In genomic region chr6:38639498-38640215, GRCh38 we compare ENCODE assay signal across 8 cellular contexts. TPM values are rescaled to one million over a fixed set of nuclear protein-coding genes. Genes with fewer than 3 reads are reported as not detected.
A peak's percentile ranks its signal among the peaks of the same experiment; 100 is the strongest.
DNase-seq lines count a peak whose midpoint lies in the region; ATAC-seq and TF ChIP-seq lines count a peak whose summit lies in the region.

TSS of gene BTBD9 (minus strand) at chr6:38639929.

- H3K27ac ChIP-seq in BLaER1 treated with 17β-estradiol and CSF1 and Interleukin-3, amounts not matched to agents 10 nM and 100 nM, result peak within 1 kb of the TSS; percentile 75 to 95 (median 85)

- H3K4me1 Mint-ChIP-seq in activated CD8-positive, alpha-beta T cell treated with anti-CD3 and anti-CD28 coated beads, Interleukin-2, amount 10 ng/mL, durations not matched to agents 7 days and 5 days (ENCODE audit: low read depth), result peaks cover 39% of the 10 kb centered on the region

- peak within 1 kb of the TSS; percentile 79 to 93 (median 86) for H3K4me3 ChIP-seq in BLaER1 treated with 17β-estradiol and CSF1 and Interleukin-3, amounts not matched to agents 10 nM and 100 nM

- peak within 1 kb of the TSS; percentile 88 for H3K4me3 Mint-ChIP-seq in activated CD8-positive, alpha-beta T cell treated with anti-CD3 and anti-CD28 coated beads, Interleukin-2, amount 10 ng/mL, durations not matched to agents 7 days and 5 days

- no peaks in the 10 kb centered on the region for H3K27me3 ChIP-seq in BLaER1 treated with 17β-estradiol and CSF1 and Interleukin-3, amounts not matched to agents 10 nM and 100 nM

- H3K4me2 ChIP-seq in BLaER1 treated with 17β-estradiol and CSF1 and Interleukin-3, amounts not matched to agents 10 nM and 100 nM, result peak within 1 kb of the TSS; percentile 81 to 94 (median 88)

- peak within 1 kb of the TSS; percentile 93 for H3K27ac Mint-ChIP-seq in activated CD8-positive, alpha-beta T cell treated with anti-CD3 and anti-CD28 coated beads, Interleukin-2, amount 10 ng/mL, durations not matched to agents 7 days and 5 days

- peak; percentile 58 for TF ChIP-seq POLR2A in GM19193 (IDR thresholded peaks at IDR 0.05; ENCODE audit: extremely low read depth, insufficient read depth, insufficient read length)

- CTCF ChIA-PET in activated CD8-positive, alpha-beta T cell treated with anti-CD3 and anti-CD28 coated beads, Interleukin-2, amount 10 ng/mL, durations not matched to agents 7 days and 5 days (lab: Charles Lee), result interaction anchor here (0.9 to 1.1 kb wide), 2 partner anchors 14 to 69 kb away, joined by 3 to 6 read pairs; no protein-coding TSS in a partner anchor

- POLR2A ChIA-PET in activated CD8-positive, alpha-beta T cell treated with anti-CD3 and anti-CD28 coated beads, Interleukin-2, amount 10 ng/mL, durations not matched to agents 7 days and 5 days (lab: Charles Lee), result interaction anchor here (1.0 to 1.9 kb wide), 2 partner anchors 67 to 74 kb away, joined by 4 read pairs; no protein-coding TSS in a partner anchor

- peak; percentile 85 for DNase-seq in NCI-H774 (lab: John Stamatoyannopoulos, UW)
- DNase-seq in activated CD8-positive, alpha-beta T cell treated with anti-CD3 and anti-CD28 coated beads, Interleukin-2, amount 10 ng/mL, durations not matched to agents 7 days and 5 days, result peak; percentile 83
- peak; percentile 64 for DNase-seq in effector CD8-positive, alpha-beta T cell (lab: John Stamatoyannopoulos, UW)
- peak; percentile 80 for DNase-seq in medulla oblongata (ENCODE audit: extremely low spot score)
- DNase-seq in stimulated activated CD8-positive, alpha-beta memory T cell treated with anti-CD3 and anti-CD28 coated beads, Interleukin-12 subunit alpha, Interleukin-12 subunit beta, amount 100 ng/mL, for 1 hour (ENCODE audit: low read depth), result peak; percentile 64

- H3K9ac ChIP-seq in BLaER1 treated with 17β-estradiol and CSF1 and Interleukin-3, amounts not matched to agents 10 nM and 100 nM, result peak within 1 kb of the TSS; percentile 78 to 90 (median 86)

- no peaks in the 10 kb centered on the region for H3K27me3 Mint-ChIP-seq in activated CD8-positive, alpha-beta T cell treated with anti-CD3 and anti-CD28 coated beads, Interleukin-2, amount 10 ng/mL, durations not matched to agents 7 days and 5 days (ENCODE audit: low read depth)

- peak; percentile 87 for ATAC-seq in HG03432 (IDR thresholded peaks at IDR 0.05; ENCODE audit: unreplicated experiment)
- peak; percentile 87 for ATAC-seq in activated CD8-positive, alpha-beta T cell treated with anti-CD3 and anti-CD28 coated beads, Interleukin-2, amount 10 ng/mL, durations not matched to agents 7 days and 5 days

- H3K36me3 ChIP-seq in BLaER1 treated with 17β-estradiol and CSF1 and Interleukin-3, amounts not matched to agents 10 nM and 100 nM, result no peaks in the 10 kb centered on the region

- no peaks in the 10 kb centered on the region for H3K9me3 ChIP-seq in BLaER1 treated with 17β-estradiol and CSF1 and Interleukin-3, amounts not matched to agents 10 nM and 100 nM (replicated peaks in 1 of 11)

- H3K36me3 Mint-ChIP-seq in activated CD8-positive, alpha-beta T cell treated with anti-CD3 and anti-CD28 coated beads, Interleukin-2, amount 10 ng/mL, durations not matched to agents 7 days and 5 days (ENCODE audit: low read depth), result peaks cover 2% of the 10 kb centered on the region

- peaks cover 18 to 33% (median 23%) of the 10 kb centered on the region in 10 experiments for H3K4me1 ChIP-seq in BLaER1 treated with 17β-estradiol and CSF1 and Interleukin-3, amounts not matched to agents 10 nM and 100 nM

- no peaks in the 10 kb centered on the region for H3K9me3 Mint-ChIP-seq in activated CD8-positive, alpha-beta T cell treated with anti-CD3 and anti-CD28 coated beads, Interleukin-2, amount 10 ng/mL, durations not matched to agents 7 days and 5 days (ENCODE audit: insufficient read depth)

- peaks cover 0 to 6% (median 0%) of the 10 kb centered on the region in 11 experiments; a peak in 3 of 22 replicates for H4K20me1 ChIP-seq in BLaER1 treated with 17β-estradiol and CSF1 and Interleukin-3, amounts not matched to agents 10 nM and 100 nM

RNA-seq across cellular contexts. Expression of gene BTBD9, which starts in this region (rescaled TPM):
- total RNA-seq in activated CD8-positive, alpha-beta T cell treated with anti-CD3 and anti-CD28 coated beads, Interleukin-2, amount 10 ng/mL, durations not matched to agents 7 days and 5 days, result 10 to 100 TPM in 1 of 2 experiments, 1 to 10 TPM in 1; 9.4 to 12.4 TPM

Comparison
In these comparisons a context has a peak if more than half of its experiments do, and no peak if none do; other contexts are left out.
1. Peak in every context shown above with its lines: DNase-seq, ATAC-seq, H3K4me3 ChIP-seq and H3K27ac ChIP-seq.